In genomic region chr7:151233111-151233701, GRCh38 we compare ENCODE assay signal across 8 cellular contexts. TPM values are rescaled to one million over a fixed set of nuclear protein-coding genes. Genes with fewer than 3 reads are reported as not detected.
A peak's percentile ranks its signal among the peaks of the same experiment; 100 is the strongest.
DNase-seq lines count a peak whose midpoint lies in the region; ATAC-seq lines count a peak whose summit lies in the region.

No MANE protein-coding gene starts in this region.

- H3K4me3 ChIP-seq in iPS-18c (ENCODE audit: insufficient read depth, low read depth, low read length): peak overlapping the region; percentile 86

- no peaks in the 10 kb centered on the region for H3K9me3 ChIP-seq in T-helper 17 cell (ENCODE audit: control insufficient read depth, low read length, poor library complexity, severe bottlenecking)
- H3K9me3 ChIP-seq in iPS-18c (ENCODE audit: control insufficient read depth, insufficient read depth, low read length): no peaks in the 10 kb centered on the region

- peaks cover 2% of the 10 kb centered on the region for H3K36me3 Mint-ChIP-seq in T-helper 17 cell (ENCODE audit: low read depth)

- ATAC-seq in Right ventricle myocardium superior (ENCODE audit: poor library complexity): peak; percentile 32
- no peak for ATAC-seq in Right ventricle myocardium inferior
- peak; percentile 74 for ATAC-seq in T-helper 17 cell

- peaks cover 24% of the 10 kb centered on the region for H3K4me1 Mint-ChIP-seq in T-helper 17 cell

- H3K27me3 Mint-ChIP-seq in T-helper 17 cell: no peaks in the 10 kb centered on the region

- peak overlapping the region; percentile 83 for H3K27ac ChIP-seq in angular gyrus (ENCODE audit: low read depth, low read length)

- intact Hi-C loops in Right ventricle myocardium superior (cut with DNase I): no loop called here
- intact Hi-C loops in Right ventricle myocardium inferior (cut with DNase I): loop anchor here (2.0 kb wide), 1 partner anchor 70 kb away; no protein-coding TSS in a partner anchor

- DNase-seq in Right ventricle myocardium superior (no peak), Right ventricle myocardium inferior (ENCODE audit: missing footprints) (no peak), HS-5 (ENCODE audit: low read depth) (peak; percentile 36), T-helper 17 cell (peak in 2 of 3 donors; percentile 40 to 54), NCI-H2029 treated with DMSO at 0.1 percent for 48 hours (lab: John Stamatoyannopoulos, UW) (no peak)
- DNase-seq in stimulated activated CD4-positive, alpha-beta T cell treated with anti-CD3 and anti-CD28 coated beads, Interleukin-12 subunit alpha, Interleukin-12 subunit beta, amount 100 ng/mL, for 4 hours: peak; percentile 73

- peak overlapping the region; percentile 99 for H3K4me3 Mint-ChIP-seq in T-helper 17 cell

- H3K27ac Mint-ChIP-seq in T-helper 17 cell: peak overlapping the region; percentile 97

RNA-seq across cellular contexts. Expression of gene CHPF2, which starts 0.9 kb away (rescaled TPM):
- total RNA-seq in Right ventricle myocardium superior: 10.5 TPM
- 11.6 TPM for total RNA-seq in Right ventricle myocardium inferior
- total RNA-seq in T-helper 17 cell: 10 to 100 TPM; 39.4 to 41.6 TPM

RNA-seq across cellular contexts. Expression of gene ABCF2, which starts 6.2 kb away (rescaled TPM):
- 23.9 TPM for total RNA-seq in Right ventricle myocardium superior
- total RNA-seq in Right ventricle myocardium inferior: 24.5 TPM
- total RNA-seq in T-helper 17 cell: 10 to 100 TPM; 24.2 to 26.7 TPM

RNA-seq across cellular contexts. Expression of gene SMARCD3, which starts 15.3 kb away (rescaled TPM):
- total RNA-seq in Right ventricle myocardium superior: 131 TPM
- 110 TPM for total RNA-seq in Right ventricle myocardium inferior
- 10 to 100 TPM in 1 of 2 donors, 1 to 10 TPM in 1; 9.8 to 10.7 TPM for total RNA-seq in T-helper 17 cell

RNA-seq across cellular contexts. Expression of gene H2BK1, which starts 22.9 kb away (rescaled TPM):
- total RNA-seq in Right ventricle myocardium superior: not detected
- not detected for total RNA-seq in Right ventricle myocardium inferior
- total RNA-seq in T-helper 17 cell: 1 to 10 TPM; 1.0 to 4.1 TPM

RNA-seq across cellular contexts. Expression of gene ASB10, which starts 46.2 kb away (rescaled TPM):
- total RNA-seq in Right ventricle myocardium superior (42.6 TPM), Right ventricle myocardium inferior (41.4 TPM), T-helper 17 cell (not detected)

Comparison
In these comparisons a context has a peak if more than half of its experiments do, and no peak if none do; other contexts are left out.
1. DNase-seq: peak in HS-5 (single experiment), T-helper 17 cell (2 of 3) and stimulated activated CD4-positive, alpha-beta T cell treated with anti-CD3 and anti-CD28 coated beads, Interleukin-12 subunit alpha, Interleukin-12 subunit beta, amount 100 ng/mL, for 4 hours (single experiment); none in Right ventricle myocardium superior (single experiment), Right ventricle myocardium inferior (single experiment) and NCI-H2029 treated with DMSO at 0.1 percent for 48 hours (single experiment).